ENCODE assay signal across 1 cellular context in the genomic region with DNA sequence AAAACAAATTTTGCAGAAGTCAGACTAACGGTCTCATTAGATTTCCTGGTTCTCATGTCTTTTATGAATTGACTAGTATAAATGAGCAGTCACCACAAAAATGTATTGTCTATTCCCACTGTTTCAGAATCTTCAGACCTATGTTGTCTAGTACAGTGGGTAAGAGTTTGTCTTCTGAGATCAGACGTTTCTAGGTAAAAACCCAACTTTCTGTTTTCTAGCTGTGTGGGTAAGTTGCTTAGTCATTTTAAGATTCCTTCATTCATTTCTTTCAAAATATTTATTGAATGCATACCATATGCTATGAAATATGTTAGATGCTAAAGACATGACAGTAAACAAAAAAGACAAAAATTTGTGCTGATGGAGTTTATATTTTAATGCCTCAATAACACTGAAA.
A peak's percentile ranks its signal among the peaks of the same experiment; 100 is the strongest.
TF ChIP-seq lines count a peak whose summit lies in the region.

No MANE protein-coding gene starts in this region.

TF ChIP-seq in GM12878, 131 proteins besides CTCF, POLR2A, EP300 and RAD21 (continued from another document):
- TF ChIP-seq, protein P1, sequence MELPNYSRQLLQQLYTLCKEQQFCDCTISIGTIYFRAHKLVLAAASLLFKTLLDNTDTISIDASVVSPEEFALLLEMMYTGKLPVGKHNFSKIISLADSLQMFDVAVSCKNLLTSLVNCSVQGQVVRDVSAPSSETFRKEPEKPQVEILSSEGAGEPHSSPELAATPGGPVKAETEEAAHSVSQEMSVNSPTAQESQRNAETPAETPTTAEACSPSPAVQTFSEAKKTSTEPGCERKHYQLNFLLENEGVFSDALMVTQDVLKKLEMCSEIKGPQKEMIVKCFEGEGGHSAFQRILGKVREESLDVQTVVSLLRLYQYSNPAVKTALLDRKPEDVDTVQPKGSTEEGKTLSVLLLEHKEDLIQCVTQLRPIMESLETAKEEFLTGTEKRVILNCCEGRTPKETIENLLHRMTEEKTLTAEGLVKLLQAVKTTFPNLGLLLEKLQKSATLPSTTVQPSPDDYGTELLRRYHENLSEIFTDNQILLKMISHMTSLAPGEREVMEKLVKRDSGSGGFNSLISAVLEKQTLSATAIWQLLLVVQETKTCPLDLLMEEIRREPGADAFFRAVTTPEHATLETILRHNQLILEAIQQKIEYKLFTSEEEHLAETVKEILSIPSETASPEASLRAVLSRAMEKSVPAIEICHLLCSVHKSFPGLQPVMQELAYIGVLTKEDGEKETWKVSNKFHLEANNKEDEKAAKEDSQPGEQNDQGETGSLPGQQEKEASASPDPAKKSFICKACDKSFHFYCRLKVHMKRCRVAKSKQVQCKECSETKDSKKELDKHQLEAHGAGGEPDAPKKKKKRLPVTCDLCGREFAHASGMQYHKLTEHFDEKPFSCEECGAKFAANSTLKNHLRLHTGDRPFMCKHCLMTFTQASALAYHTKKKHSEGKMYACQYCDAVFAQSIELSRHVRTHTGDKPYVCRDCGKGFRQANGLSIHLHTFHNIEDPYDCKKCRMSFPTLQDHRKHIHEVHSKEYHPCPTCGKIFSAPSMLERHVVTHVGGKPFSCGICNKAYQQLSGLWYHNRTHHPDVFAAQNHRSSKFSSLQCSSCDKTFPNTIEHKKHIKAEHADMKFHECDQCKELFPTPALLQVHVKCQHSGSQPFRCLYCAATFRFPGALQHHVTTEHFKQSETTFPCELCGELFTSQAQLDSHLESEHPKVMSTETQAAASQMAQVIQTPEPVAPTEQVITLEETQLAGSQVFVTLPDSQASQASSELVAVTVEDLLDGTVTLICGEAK (IDR thresholded peaks at IDR 0.05; ENCODE audit: borderline replicate concordance) = no peak
- TF ChIP-seq SUPT20H (IDR thresholded peaks at IDR 0.05; ENCODE audit: borderline replicate concordance, control insufficient read depth, low read depth, low read length) (no peak), SREBF1 (IDR thresholded peaks at IDR 0.05; ENCODE audit: low read length) (no peak), MYB (IDR thresholded peaks at IDR 0.05; ENCODE audit: borderline replicate concordance, low read depth, low read length) (no peak), JUNB (IDR thresholded peaks at IDR 0.05) (peak; percentile 40), ZNF384 (IDR thresholded peaks at IDR 0.05; ENCODE audit: borderline replicate concordance, low read depth, low read length) (no peak), YY1 (IDR thresholded peaks at IDR 0.05; ENCODE audit: low read depth, low read length) (no peak), ESRRA (IDR thresholded peaks at IDR 0.05; ENCODE audit: low read length) (no peak), ZNF24 (IDR thresholded peaks at IDR 0.05) (peak; percentile 39; the same call in 1 of the 2 replicates), CREB1 (IDR thresholded peaks at IDR 0.05; ENCODE audit: low read depth) (no peak), SMC3 (IDR thresholded peaks at IDR 0.05; ENCODE audit: borderline replicate concordance, low read length) (no peak)
- TF ChIP-seq, protein P2, sequence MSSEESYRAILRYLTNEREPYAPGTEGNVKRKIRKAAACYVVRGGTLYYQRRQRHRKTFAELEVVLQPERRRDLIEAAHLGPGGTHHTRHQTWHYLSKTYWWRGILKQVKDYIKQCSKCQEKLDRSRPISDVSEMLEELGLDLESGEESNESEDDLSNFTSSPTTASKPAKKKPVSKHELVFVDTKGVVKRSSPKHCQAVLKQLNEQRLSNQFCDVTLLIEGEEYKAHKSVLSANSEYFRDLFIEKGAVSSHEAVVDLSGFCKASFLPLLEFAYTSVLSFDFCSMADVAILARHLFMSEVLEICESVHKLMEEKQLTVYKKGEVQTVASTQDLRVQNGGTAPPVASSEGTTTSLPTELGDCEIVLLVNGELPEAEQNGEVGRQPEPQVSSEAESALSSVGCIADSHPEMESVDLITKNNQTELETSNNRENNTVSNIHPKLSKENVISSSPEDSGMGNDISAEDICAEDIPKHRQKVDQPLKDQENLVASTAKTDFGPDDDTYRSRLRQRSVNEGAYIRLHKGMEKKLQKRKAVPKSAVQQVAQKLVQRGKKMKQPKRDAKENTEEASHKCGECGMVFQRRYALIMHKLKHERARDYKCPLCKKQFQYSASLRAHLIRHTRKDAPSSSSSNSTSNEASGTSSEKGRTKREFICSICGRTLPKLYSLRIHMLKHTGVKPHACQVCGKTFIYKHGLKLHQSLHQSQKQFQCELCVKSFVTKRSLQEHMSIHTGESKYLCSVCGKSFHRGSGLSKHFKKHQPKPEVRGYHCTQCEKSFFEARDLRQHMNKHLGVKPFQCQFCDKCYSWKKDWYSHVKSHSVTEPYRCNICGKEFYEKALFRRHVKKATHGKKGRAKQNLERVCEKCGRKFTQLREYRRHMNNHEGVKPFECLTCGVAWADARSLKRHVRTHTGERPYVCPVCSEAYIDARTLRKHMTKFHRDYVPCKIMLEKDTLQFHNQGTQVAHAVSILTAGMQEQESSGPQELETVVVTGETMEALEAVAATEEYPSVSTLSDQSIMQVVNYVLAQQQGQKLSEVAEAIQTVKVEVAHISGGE (CRISPR knock-in tag; IDR thresholded peaks at IDR 0.05) = no peak
- TF ChIP-seq, protein P3, sequence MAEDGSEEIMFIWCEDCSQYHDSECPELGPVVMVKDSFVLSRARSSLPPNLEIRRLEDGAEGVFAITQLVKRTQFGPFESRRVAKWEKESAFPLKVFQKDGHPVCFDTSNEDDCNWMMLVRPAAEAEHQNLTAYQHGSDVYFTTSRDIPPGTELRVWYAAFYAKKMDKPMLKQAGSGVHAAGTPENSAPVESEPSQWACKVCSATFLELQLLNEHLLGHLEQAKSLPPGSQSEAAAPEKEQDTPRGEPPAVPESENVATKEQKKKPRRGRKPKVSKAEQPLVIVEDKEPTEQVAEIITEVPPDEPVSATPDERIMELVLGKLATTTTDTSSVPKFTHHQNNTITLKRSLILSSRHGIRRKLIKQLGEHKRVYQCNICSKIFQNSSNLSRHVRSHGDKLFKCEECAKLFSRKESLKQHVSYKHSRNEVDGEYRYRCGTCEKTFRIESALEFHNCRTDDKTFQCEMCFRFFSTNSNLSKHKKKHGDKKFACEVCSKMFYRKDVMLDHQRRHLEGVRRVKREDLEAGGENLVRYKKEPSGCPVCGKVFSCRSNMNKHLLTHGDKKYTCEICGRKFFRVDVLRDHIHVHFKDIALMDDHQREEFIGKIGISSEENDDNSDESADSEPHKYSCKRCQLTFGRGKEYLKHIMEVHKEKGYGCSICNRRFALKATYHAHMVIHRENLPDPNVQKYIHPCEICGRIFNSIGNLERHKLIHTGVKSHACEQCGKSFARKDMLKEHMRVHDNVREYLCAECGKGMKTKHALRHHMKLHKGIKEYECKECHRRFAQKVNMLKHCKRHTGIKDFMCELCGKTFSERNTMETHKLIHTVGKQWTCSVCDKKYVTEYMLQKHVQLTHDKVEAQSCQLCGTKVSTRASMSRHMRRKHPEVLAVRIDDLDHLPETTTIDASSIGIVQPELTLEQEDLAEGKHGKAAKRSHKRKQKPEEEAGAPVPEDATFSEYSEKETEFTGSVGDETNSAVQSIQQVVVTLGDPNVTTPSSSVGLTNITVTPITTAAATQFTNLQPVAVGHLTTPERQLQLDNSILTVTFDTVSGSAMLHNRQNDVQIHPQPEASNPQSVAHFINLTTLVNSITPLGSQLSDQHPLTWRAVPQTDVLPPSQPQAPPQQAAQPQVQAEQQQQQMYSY (CRISPR knock-in tag; IDR thresholded peaks at IDR 0.05) = no peak
